Comparison of ENCODE assay signal across 24 cellular contexts in the genomic region with DNA sequence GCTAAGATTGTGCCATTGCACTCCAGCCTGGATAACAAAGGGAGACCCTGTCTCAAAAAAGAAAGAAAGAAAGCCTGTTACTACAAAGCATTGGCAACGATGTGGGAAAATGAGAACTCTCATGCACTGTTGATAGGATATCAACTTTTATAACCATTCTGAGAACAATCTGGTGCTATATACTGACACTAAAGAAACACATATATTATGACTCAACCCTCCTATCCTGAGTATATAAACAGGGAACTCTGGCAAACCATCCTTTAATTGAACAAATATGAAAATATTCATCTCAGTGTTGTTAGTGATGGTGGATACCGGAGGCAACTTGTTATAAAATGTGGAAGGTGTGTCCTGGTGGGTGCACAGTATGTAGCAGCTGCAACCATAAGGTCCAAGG. TPM values are rescaled to one million over a fixed set of nuclear protein-coding genes. Genes with fewer than 3 reads are reported as not detected.
"Had no signal": no experiment of that assay in that cellular context is flagged by ENCODE, and none has a peak within 500 bp of the region (broad histone marks: within the 10 kb centered on the region; RNA-seq: fewer than 3 reads in every experiment).

No MANE protein-coding gene starts in this region.

- H3K4me3 ChIP-seq: colonic mucosa, esophagus squamous epithelium, heart left ventricle, hepatocyte, left lung, pancreas, right lobe of liver, smooth muscle cell, thyroid gland had no signal

- H3K9me3 ChIP-seq: colonic mucosa, pancreas, right lobe of liver, thyroid gland had no signal

- H3K79me2 ChIP-seq: hepatocyte had no signal

- ATAC-seq: heart left ventricle; left lung; natural killer cell; pancreas; right lobe of liver; stimulated activated naive CD8-positive, alpha-beta T cell treated with anti-CD3 and anti-CD28 coated beads, Interleukin-15, amount 100 ng/mL, for 72 hours had no signal

- H3K4me2 ChIP-seq: hepatocyte, smooth muscle cell had no signal

- H3K27me3 ChIP-seq: colonic mucosa, esophagus squamous epithelium, heart left ventricle, hepatocyte, left lung, pancreas, right lobe of liver, thyroid gland had no signal

- H3K4me1 ChIP-seq: colonic mucosa, esophagus squamous epithelium, left lung, pancreas, right lobe of liver, thyroid gland had no signal

- DNase-seq: dermis blood vessel endothelial cell; effector memory CD4-positive, alpha-beta T cell; esophagus squamous epithelium; heart left ventricle; kidney; left lung; mesenchymal stem cell; natural killer cell; occipital lobe; pancreas; right lobe of liver; stimulated activated CD4-positive, alpha-beta T cell treated with anti-CD3 and anti-CD28 coated beads, Interleukin-12 subunit alpha, Interleukin-12 subunit beta, amount 100 ng/mL, for 4 hours; stimulated activated CD4-positive, alpha-beta T cell treated with anti-CD3 and anti-CD28 coated beads, Interleukin-1b, Interleukin-23, amount 100 ng/mL, for 48 hours; stimulated activated CD4-positive, alpha-beta T cell treated with anti-CD3 and anti-CD28 coated beads, Interleukin-4, amount 100 ng/mL, for 1 hour; stimulated activated CD8-positive, alpha-beta memory T cell treated with anti-CD3 and anti-CD28 coated beads, Interleukin-4, amount 100 ng/mL, for 48 hours; stimulated activated naive CD4-positive, alpha-beta T cell; stimulated activated naive CD8-positive, alpha-beta T cell treated with anti-CD3 and anti-CD28 coated beads, Interleukin-15, amount 100 ng/mL, for 72 hours; thyroid gland had no signal

- H3K27ac ChIP-seq: colonic mucosa, esophagus squamous epithelium, heart left ventricle, hepatocyte, left lung, pancreas, right lobe of liver, thyroid gland had no signal

- H2AFZ ChIP-seq: hepatocyte had no signal

- H3K36me3 ChIP-seq: colonic mucosa, esophagus squamous epithelium, heart left ventricle, left lung, pancreas, right lobe of liver, thyroid gland had no signal

RNA-seq across cellular contexts. Expression of gene SOD3, which starts 53.0 kb away (rescaled TPM):
- total RNA-seq: dermis blood vessel endothelial cell, endothelial cell of umbilical vein, frontal cortex, natural killer cell, occipital lobe had no signal
- polyA plus RNA-seq: endothelial cell of umbilical vein, neural cell had no signal
